Comparison of ENCODE assay signal across 11 cellular contexts in genomic region chr10:109961181-109962001, GRCh38. TPM values are rescaled to one million over a fixed set of nuclear protein-coding genes. Genes with fewer than 3 reads are reported as not detected.
DNase-seq lines count a peak whose midpoint lies in the region; ATAC-seq, FAIRE-seq and TF ChIP-seq lines count a peak whose summit lies in the region.
"Had no signal": no experiment of that assay in that cellular context is flagged by ENCODE, and none has a peak within 500 bp of the region (broad histone marks: within the 10 kb centered on the region; RNA-seq: fewer than 3 reads in every experiment).

No MANE protein-coding gene starts in this region.

- DNase-seq in DMS 273 treated with DMSO at 0.1 percent for 48 hours (lab: John Stamatoyannopoulos, UW) (peak; percentile 46), NCI-H146 treated with DMSO at 0.1 percent for 48 hours (lab: John Stamatoyannopoulos, UW; ENCODE audit: unreplicated experiment) (peak; percentile 68), bronchial epithelial cell (ENCODE audit: low read depth) (peak; percentile 80), left kidney (ENCODE audit: low read depth, low spot score) (peak; percentile 82), germinal center (ENCODE audit: low spot score) (no peak)
- DNase-seq in activated CD4-positive, alpha-beta T cell treated with anti-CD3 and anti-CD28 coated beads, Interleukin-2, amount 50 U/mL, for 1 hour, result no peak
- DNase-seq: NCI-H446 treated with DMSO at 0.1 percent for 48 hours had no signal

- H3K27me3 ChIP-seq in bronchial epithelial cell (ENCODE audit: control insufficient read depth, insufficient read depth, low read length), result no peaks in the 10 kb centered on the region
- H3K27me3 ChIP-seq: BLaER1 treated with 17β-estradiol and CSF1 and Interleukin-3, amounts not matched to agents 10 nM and 100 nM had no signal

- no peak overlapping the region for H3K4me3 ChIP-seq in bronchial epithelial cell (ENCODE audit: low read depth, low read length)
- H3K4me3 ChIP-seq: BLaER1 treated with 17β-estradiol and CSF1 and Interleukin-3, amounts not matched to agents 10 nM and 100 nM; lung had no signal

- no peak for TF ChIP-seq CTCF in bronchial epithelial cell (IDR thresholded peaks at IDR 0.05; ENCODE audit: insufficient read depth, low read length, severe bottlenecking)

- no peaks in the 10 kb centered on the region for H3K36me3 ChIP-seq in bronchial epithelial cell (ENCODE audit: control insufficient read depth, insufficient read depth, low read length)
- H3K36me3 ChIP-seq: BLaER1 treated with 17β-estradiol and CSF1 and Interleukin-3, amounts not matched to agents 10 nM and 100 nM had no signal

- ATAC-seq in HG02678 (IDR thresholded peaks at IDR 0.05; ENCODE audit: unreplicated experiment), result no peak
- ATAC-seq in GM19023 (IDR thresholded peaks at IDR 0.05; ENCODE audit: unreplicated experiment), result no peak

- no peak for FAIRE-seq in bronchial epithelial cell (lab: Jason Lieb, UNC)

RNA-seq across cellular contexts. Expression of gene XPNPEP1, which starts 38.1 kb away (rescaled TPM):
- total RNA-seq in bronchial epithelial cell, result 76.6 and 112 TPM in 2 replicates

RNA-seq across cellular contexts. Expression of gene ADD3, which starts 46.4 kb away (rescaled TPM):
- total RNA-seq in bronchial epithelial cell, result 39.5 and 44.2 TPM in 2 replicates

Comparison
In these comparisons a context has a peak if more than half of its experiments do, and no peak if none do; other contexts are left out.
1. DNase-seq: peak in DMS 273 treated with DMSO at 0.1 percent for 48 hours (single experiment), NCI-H146 treated with DMSO at 0.1 percent for 48 hours (single experiment), bronchial epithelial cell (single experiment) and left kidney (single experiment); none in germinal center (single experiment) and activated CD4-positive, alpha-beta T cell treated with anti-CD3 and anti-CD28 coated beads, Interleukin-2, amount 50 U/mL, for 1 hour (single experiment).